ENCODE assay signal across 1 cellular context in genomic region chr16:81472391-81472790, GRCh38.
TF ChIP-seq lines count a peak whose summit lies in the region.

No MANE protein-coding gene starts in this region.

TF ChIP-seq in liver, 16 proteins besides CTCF, POLR2A, EP300 and RAD21 (continued from another document):
- TF ChIP-seq HNF4G (IDR thresholded peaks at IDR 0.05), result no peak
- TF ChIP-seq EGR1 (IDR thresholded peaks at IDR 0.05; ENCODE audit: low read depth in 2 of 2), result no peak
- TF ChIP-seq, protein P1, sequence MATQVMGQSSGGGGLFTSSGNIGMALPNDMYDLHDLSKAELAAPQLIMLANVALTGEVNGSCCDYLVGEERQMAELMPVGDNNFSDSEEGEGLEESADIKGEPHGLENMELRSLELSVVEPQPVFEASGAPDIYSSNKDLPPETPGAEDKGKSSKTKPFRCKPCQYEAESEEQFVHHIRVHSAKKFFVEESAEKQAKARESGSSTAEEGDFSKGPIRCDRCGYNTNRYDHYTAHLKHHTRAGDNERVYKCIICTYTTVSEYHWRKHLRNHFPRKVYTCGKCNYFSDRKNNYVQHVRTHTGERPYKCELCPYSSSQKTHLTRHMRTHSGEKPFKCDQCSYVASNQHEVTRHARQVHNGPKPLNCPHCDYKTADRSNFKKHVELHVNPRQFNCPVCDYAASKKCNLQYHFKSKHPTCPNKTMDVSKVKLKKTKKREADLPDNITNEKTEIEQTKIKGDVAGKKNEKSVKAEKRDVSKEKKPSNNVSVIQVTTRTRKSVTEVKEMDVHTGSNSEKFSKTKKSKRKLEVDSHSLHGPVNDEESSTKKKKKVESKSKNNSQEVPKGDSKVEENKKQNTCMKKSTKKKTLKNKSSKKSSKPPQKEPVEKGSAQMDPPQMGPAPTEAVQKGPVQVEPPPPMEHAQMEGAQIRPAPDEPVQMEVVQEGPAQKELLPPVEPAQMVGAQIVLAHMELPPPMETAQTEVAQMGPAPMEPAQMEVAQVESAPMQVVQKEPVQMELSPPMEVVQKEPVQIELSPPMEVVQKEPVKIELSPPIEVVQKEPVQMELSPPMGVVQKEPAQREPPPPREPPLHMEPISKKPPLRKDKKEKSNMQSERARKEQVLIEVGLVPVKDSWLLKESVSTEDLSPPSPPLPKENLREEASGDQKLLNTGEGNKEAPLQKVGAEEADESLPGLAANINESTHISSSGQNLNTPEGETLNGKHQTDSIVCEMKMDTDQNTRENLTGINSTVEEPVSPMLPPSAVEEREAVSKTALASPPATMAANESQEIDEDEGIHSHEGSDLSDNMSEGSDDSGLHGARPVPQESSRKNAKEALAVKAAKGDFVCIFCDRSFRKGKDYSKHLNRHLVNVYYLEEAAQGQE (IDR thresholded peaks at IDR 0.05), result no peak
- TF ChIP-seq RXRA (IDR thresholded peaks at IDR 0.05), result no peak
- no peak for TF ChIP-seq NR2F2 (IDR thresholded peaks at IDR 0.05)
- no peak for TF ChIP-seq JUND (IDR thresholded peaks at IDR 0.05)
- TF ChIP-seq FOXA2 (IDR thresholded peaks at IDR 0.05), result no peak
